Comparison of ENCODE assay signal across 9 cellular contexts in genomic region chr9:99134893-99135341, GRCh38. TPM values are rescaled to one million over a fixed set of nuclear protein-coding genes. Genes with fewer than 3 reads are reported as not detected.
DNase-seq lines count a peak whose midpoint lies in the region; ATAC-seq and TF ChIP-seq lines count a peak whose summit lies in the region.
"Had no signal": no experiment of that assay in that cellular context is flagged by ENCODE, and none has a peak within 500 bp of the region (broad histone marks: within the 10 kb centered on the region; RNA-seq: fewer than 3 reads in every experiment).

No MANE protein-coding gene starts in this region.

- H3K4me3 Mint-ChIP-seq in activated T-helper 1 cell treated with anti-CD3 and anti-CD28 coated beads, Interleukin-12 subunit alpha, Interleukin-12 subunit beta, Interleukin-2, Interleukin-4 antibody, amounts not matched to agents 30 ng/mL and 10 ng/mL and 1 ng/mL, durations not matched to agents 14 hours and 24 hours and 36 hours = peak overlapping the region; percentile 66
- H3K4me3 Mint-ChIP-seq: neural crest cell had no signal

- H3K4me3 ChIP-seq in BJ (ENCODE audit: low read depth, low read length) (no peak overlapping the region), heart right ventricle (no peak overlapping the region)

- peak; percentile 14 for ATAC-seq in GM21723 (IDR thresholded peaks at IDR 0.05; ENCODE audit: unreplicated experiment)
- no peak for ATAC-seq in GM21737 (IDR thresholded peaks at IDR 0.05; ENCODE audit: unreplicated experiment)
- ATAC-seq in heart right ventricle = no peak

- H3K27ac Mint-ChIP-seq in activated T-helper 1 cell treated with anti-CD3 and anti-CD28 coated beads, Interleukin-12 subunit alpha, Interleukin-12 subunit beta, Interleukin-2, Interleukin-4 antibody, amounts not matched to agents 30 ng/mL and 10 ng/mL and 1 ng/mL, durations not matched to agents 14 hours and 24 hours and 36 hours = peak overlapping the region; percentile 37

- H3K36me3 Mint-ChIP-seq in activated T-helper 1 cell treated with anti-CD3 and anti-CD28 coated beads, Interleukin-12 subunit alpha, Interleukin-12 subunit beta, Interleukin-2, Interleukin-4 antibody, amounts not matched to agents 30 ng/mL and 10 ng/mL and 1 ng/mL, durations not matched to agents 14 hours and 24 hours and 36 hours (ENCODE audit: low read depth) = peaks cover 51% of the 10 kb centered on the region

- no peaks in the 10 kb centered on the region for H3K9me3 Mint-ChIP-seq in activated T-helper 1 cell treated with anti-CD3 and anti-CD28 coated beads, Interleukin-12 subunit alpha, Interleukin-12 subunit beta, Interleukin-2, Interleukin-4 antibody, amounts not matched to agents 30 ng/mL and 10 ng/mL and 1 ng/mL, durations not matched to agents 14 hours and 24 hours and 36 hours
- H3K9me3 Mint-ChIP-seq: neural crest cell had no signal

- TF ChIP-seq CTCF in BJ (IDR thresholded peaks at IDR 0.05; ENCODE audit: insufficient read depth, low read depth, low read length) (no peak), heart right ventricle (IDR thresholded peaks at IDR 0.05) (no peak)

- H3K4me1 ChIP-seq in heart right ventricle = peaks cover 0 to 45% (median 11%) of the 10 kb centered on the region in 9 donors

- CTCF ChIA-PET in BJ (lab: Yijun Ruan, JAX) = interaction anchor here (0.9 to 1.6 kb wide), 3 partner anchors 20 to 274 kb away, joined by 3 to 7 read pairs (median 3); no protein-coding TSS in a partner anchor

- H3K27ac ChIP-seq in heart right ventricle = peak overlapping the region in 1 of 10 donors; percentile 3

- DNase-seq in BJ (ENCODE audit: low read depth) (peak; percentile 31), iris pigment epithelial cell (ENCODE audit: low read depth) (peak; percentile 77), heart right ventricle (no peak), NCI-H82 (lab: John Stamatoyannopoulos, UW) (no peak)
- DNase-seq in activated T-helper 1 cell treated with anti-CD3 and anti-CD28 coated beads, Interleukin-12 subunit alpha, Interleukin-12 subunit beta, Interleukin-2, Interleukin-4 antibody, amounts not matched to agents 30 ng/mL and 10 ng/mL and 1 ng/mL, durations not matched to agents 14 hours and 24 hours and 36 hours (ENCODE audit: low spot score) = no peak
- no peak for DNase-seq in activated CD4-positive, alpha-beta T cell treated with anti-CD3 and anti-CD28 coated beads for 4 hours

- peaks cover 6% of the 10 kb centered on the region; the same call in 1 of the 2 replicates for H3K36me3 ChIP-seq in BJ (ENCODE audit: control insufficient read depth, insufficient read depth, low read length)
- H3K36me3 ChIP-seq in heart right ventricle = peaks cover 0 to 66% (median 3%) of the 10 kb centered on the region in 9 donors

- peaks cover 66% of the 10 kb centered on the region for H3K4me1 Mint-ChIP-seq in activated T-helper 1 cell treated with anti-CD3 and anti-CD28 coated beads, Interleukin-12 subunit alpha, Interleukin-12 subunit beta, Interleukin-2, Interleukin-4 antibody, amounts not matched to agents 30 ng/mL and 10 ng/mL and 1 ng/mL, durations not matched to agents 14 hours and 24 hours and 36 hours (ENCODE audit: low read depth)

- H3K27me3 Mint-ChIP-seq in activated T-helper 1 cell treated with anti-CD3 and anti-CD28 coated beads, Interleukin-12 subunit alpha, Interleukin-12 subunit beta, Interleukin-2, Interleukin-4 antibody, amounts not matched to agents 30 ng/mL and 10 ng/mL and 1 ng/mL, durations not matched to agents 14 hours and 24 hours and 36 hours (ENCODE audit: insufficient read depth) = no peaks in the 10 kb centered on the region

- H3K9me3 ChIP-seq in heart right ventricle = no peaks in the 10 kb centered on the region

- POLR2A ChIA-PET in BJ (lab: Charles Lee) = interaction anchor here (0.6 to 0.9 kb wide), 3 partner anchors 9 to 145 kb away, joined by 3 to 7 read pairs (median 5); no protein-coding TSS in a partner anchor

- no peaks in the 10 kb centered on the region for H3K27me3 ChIP-seq in BJ (ENCODE audit: control insufficient read depth, insufficient read depth, low read length)
- H3K27me3 ChIP-seq in heart right ventricle = no peaks in the 10 kb centered on the region

- intact Hi-C loops in activated T-helper 1 cell treated with anti-CD3 and anti-CD28 coated beads, Interleukin-12 subunit alpha, Interleukin-12 subunit beta, Interleukin-2, Interleukin-4 antibody, amounts not matched to agents 30 ng/mL and 10 ng/mL and 1 ng/mL, durations not matched to agents 14 hours and 24 hours and 36 hours (cut with micrococcal nuclease) = loop anchor here (2.0 kb wide), 2 partner anchors 16 to 28 kb away; no protein-coding TSS in a partner anchor
- intact Hi-C loops in heart right ventricle (cut with DNase I) = loop anchor here in 3 of 10 donors (5.0 to 10.0 kb wide), 4 partner anchors 128 to 270 kb away; no protein-coding TSS in a partner anchor

RNA-seq across cellular contexts. Expression of gene TGFBR1, which starts 30.0 kb away (rescaled TPM):
- polyA plus RNA-seq in BJ (2011; rRNA removed) = 73.5 and 97.7 TPM in 2 replicates
- polyA minus RNA-seq in BJ (2011; rRNA and poly(A)+ RNA removed) = 185 and 220 TPM in 2 replicates
- total RNA-seq in activated T-helper 1 cell treated with anti-CD3 and anti-CD28 coated beads, Interleukin-12 subunit alpha, Interleukin-12 subunit beta, Interleukin-2, Interleukin-4 antibody, amounts not matched to agents 30 ng/mL and 10 ng/mL and 1 ng/mL, durations not matched to agents 14 hours and 24 hours and 36 hours = 38.5 and 42.6 TPM in 2 replicates
- 10 to 100 TPM; 10.7 to 25.4 (median 15.0) TPM for total RNA-seq in heart right ventricle
- 1 to 10 TPM; 4.9 to 5.9 TPM for polyA plus RNA-seq in heart right ventricle

Comparison
In these comparisons a context has a peak if more than half of its experiments do, and no peak if none do; other contexts are left out.
1. DNase-seq: peak in BJ (single experiment) and iris pigment epithelial cell (single experiment); none in activated T-helper 1 cell treated with anti-CD3 and anti-CD28 coated beads, Interleukin-12 subunit alpha, Interleukin-12 subunit beta, Interleukin-2, Interleukin-4 antibody, amounts not matched to agents 30 ng/mL and 10 ng/mL and 1 ng/mL, durations not matched to agents 14 hours and 24 hours and 36 hours (single experiment), activated CD4-positive, alpha-beta T cell treated with anti-CD3 and anti-CD28 coated beads for 4 hours (0 of 2), heart right ventricle (0 of 2) and NCI-H82 (single experiment).